ENCODE assay signal across 8 cellular contexts in the genomic region with DNA sequence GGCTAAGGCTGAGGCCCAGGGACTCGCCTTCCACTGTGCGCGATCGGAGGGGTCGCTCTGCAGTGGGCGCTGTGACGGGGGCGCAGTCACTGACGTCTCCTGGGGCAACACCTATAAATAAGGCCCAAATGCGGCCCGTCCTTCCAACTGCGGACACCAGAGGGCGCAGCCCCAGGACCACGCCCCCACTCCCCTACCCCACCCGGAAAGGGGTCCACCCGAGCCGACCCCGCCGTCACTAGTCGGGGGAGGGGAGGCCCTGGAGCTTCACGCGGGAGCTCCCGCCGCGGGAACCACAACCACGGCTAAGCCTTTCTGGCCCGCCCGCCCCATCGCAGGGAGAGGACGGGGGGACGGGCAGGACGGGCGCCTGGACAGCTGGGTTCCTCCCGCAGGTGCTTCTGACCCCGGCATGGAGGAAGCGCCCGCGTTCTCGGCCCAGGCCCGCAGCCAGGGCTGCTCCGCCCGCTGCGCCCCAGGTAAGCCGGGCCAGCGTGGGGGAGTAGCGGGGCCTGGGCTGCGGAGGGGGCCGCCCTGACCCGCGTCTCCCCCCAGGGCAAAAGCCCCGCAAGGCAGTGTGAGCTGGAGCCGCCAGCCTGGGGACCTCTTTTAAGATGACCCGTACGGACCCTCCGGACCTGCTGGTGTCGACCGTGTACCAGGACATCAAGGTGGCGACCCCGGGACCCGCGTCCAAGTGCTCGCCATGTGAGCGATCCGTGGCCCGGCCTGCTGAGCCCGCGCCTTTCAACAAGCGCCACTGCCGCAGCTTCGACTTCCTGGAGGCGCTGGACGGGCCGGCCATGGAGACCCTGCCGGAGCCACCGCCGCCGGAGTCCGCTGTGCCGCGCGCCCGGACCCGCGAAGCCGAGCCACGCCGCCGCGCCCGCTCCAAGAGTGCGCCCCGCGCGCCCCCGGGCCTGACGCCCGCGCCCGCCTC. TPM values are rescaled to one million over a fixed set of nuclear protein-coding genes. Genes with fewer than 3 reads are reported as not detected.
DNase-seq lines count a peak whose midpoint lies in the region; ATAC-seq, FAIRE-seq and TF ChIP-seq lines count a peak whose summit lies in the region.
"Not testable (repeated sequence)": the region's sequence is repeated elsewhere in the genome, so short reads cannot be mapped to it uniquely, and the experiment has no call there.

No MANE protein-coding gene starts in this region.

- not testable (repeated sequence) for ATAC-seq in left lobe of liver; thoracic aorta (ENCODE audit: insufficient number of reproducible peaks, low FRiP score, low read depth)

- not testable (repeated sequence) for H3K4me2 ChIP-seq in smooth muscle cell

- not testable (repeated sequence) for H3K36me3 ChIP-seq in smooth muscle cell (ENCODE audit: low read depth); thoracic aorta

- H3F3A ChIP-seq in smooth muscle cell (ENCODE audit: low read depth): not testable (repeated sequence)

- H3K4me1 ChIP-seq in smooth muscle cell (ENCODE audit: low read depth): peaks cover 24% of the 10 kb centered on the region
- peaks cover 11 to 52% of the 10 kb centered on the region in 2 donors for H3K4me1 ChIP-seq in thoracic aorta (ENCODE audit: control insufficient read depth in 1 of 2, low read depth in 2 of 2)

- H3K27ac ChIP-seq in VCaP; smooth muscle cell (ENCODE audit: low read depth); thoracic aorta: not testable (repeated sequence)

- H3K9me3 ChIP-seq in smooth muscle cell (replicated peaks; ENCODE audit: low read depth); thoracic aorta: not testable (repeated sequence)

- not testable (repeated sequence) for H2AFZ ChIP-seq in smooth muscle cell (ENCODE audit: low read depth)

- 79% methylated on average over 53 of the region's 99 CpGs for WGBS in smooth muscle cell (ENCODE audit: low lambda C conversion rate)

- not testable (repeated sequence) for H3K27me3 ChIP-seq in smooth muscle cell (ENCODE audit: low read depth); thoracic aorta (replicated peaks; ENCODE audit: insufficient read depth)

- not testable (repeated sequence) for H3K4me3 ChIP-seq in smooth muscle cell
- peak overlapping the region; percentile 39 for H3K4me3 ChIP-seq in thoracic aorta

- not testable (repeated sequence) for FAIRE-seq in D721Med (lab: Jason Lieb, UNC)

- not testable (repeated sequence) for DNase-seq in D721Med (ENCODE audit: insufficient read length, low spot score); smooth muscle cell (lab: John Stamatoyannopoulos, UW; ENCODE audit: unreplicated experiment); thoracic aorta (ENCODE audit: low spot score)
- DNase-seq in NAMALWA (ENCODE audit: low spot score) (peak; percentile 65), dermis blood vessel endothelial cell (peak; percentile 36), left lobe of liver (ENCODE audit: low spot score) (peak; percentile 61)
- DNase-seq in activated effector memory CD4-positive, alpha-beta T cell treated with Interleukin-2 at 50 U/mL for 16 hours: peak; percentile 39

- H4K20me1 ChIP-seq in smooth muscle cell (ENCODE audit: low read depth): peaks cover 26% of the 10 kb centered on the region

- H3K79me2 ChIP-seq in smooth muscle cell (ENCODE audit: low read depth): not testable (repeated sequence)

- TF ChIP-seq CTCF in D721Med (IDR thresholded peaks at IDR 0.05; ENCODE audit: insufficient read depth, missing control alignments) (peak; percentile 30), VCaP (conservative IDR thresholded peaks at IDR 0.05) (peak; percentile 35), smooth muscle cell (IDR thresholded peaks at IDR 0.05; ENCODE audit: borderline replicate concordance, insufficient read depth, poor library complexity, severe bottlenecking) (peak; percentile 47), thoracic aorta (IDR thresholded peaks at IDR 0.05) (peak; percentile 75)

- not testable (repeated sequence) for H3K9ac ChIP-seq in smooth muscle cell (ENCODE audit: low read depth)

RNA-seq across cellular contexts. Expression of gene AJM1, which starts 1.8 kb away (rescaled TPM):
- total RNA-seq in dermis blood vessel endothelial cell (1.0 TPM in 2 replicates), left lobe of liver (4.1 TPM), smooth muscle cell (1.2 and 1.8 TPM in 2 replicates), thoracic aorta (1 to 10 TPM; 7.3 to 9.2 TPM)
- 2.9 and 3.7 TPM in 2 replicates for polyA plus RNA-seq in smooth muscle cell

RNA-seq across cellular contexts. Expression of gene PHPT1, which starts 5.1 kb away (rescaled TPM):
- total RNA-seq in dermis blood vessel endothelial cell (99.0 and 104 TPM in 2 replicates), left lobe of liver (58.2 TPM), smooth muscle cell (110 and 173 TPM in 2 replicates), thoracic aorta (10 to 100 TPM; 37.5 to 92.1 TPM)
- 381 and 435 TPM in 2 replicates for polyA plus RNA-seq in smooth muscle cell

RNA-seq across cellular contexts. Expression of gene MAMDC4, which starts 8.1 kb away (rescaled TPM):
- total RNA-seq in dermis blood vessel endothelial cell (2.0 and 5.1 TPM in 2 replicates), left lobe of liver (28.6 TPM), smooth muscle cell (3.8 TPM in 2 replicates), thoracic aorta (1 to 10 TPM; 1.8 to 2.8 TPM)
- 7.5 and 8.0 TPM in 2 replicates for polyA plus RNA-seq in smooth muscle cell

RNA-seq across cellular contexts. Expression of gene EDF1, which starts 22.0 kb away (rescaled TPM):
- 309 and 438 TPM in 2 replicates for total RNA-seq in dermis blood vessel endothelial cell
- total RNA-seq in left lobe of liver: 232 TPM
- 304 and 306 TPM in 2 replicates for total RNA-seq in smooth muscle cell
- 492 and 548 TPM in 2 replicates for polyA plus RNA-seq in smooth muscle cell
- 100 to 1,000 TPM; 200 to 240 TPM for total RNA-seq in thoracic aorta

RNA-seq across cellular contexts. Expression of gene RABL6, which starts 36.3 kb away (rescaled TPM):
- total RNA-seq in dermis blood vessel endothelial cell (69.1 and 95.8 TPM in 2 replicates), left lobe of liver (18.4 TPM), smooth muscle cell (41.5 and 54.3 TPM in 2 replicates), thoracic aorta (10 to 100 TPM; 61.7 to 86.2 TPM)
- polyA plus RNA-seq in smooth muscle cell: 81.6 and 97.2 TPM in 2 replicates
